ENCODE assay signal across 7 cellular contexts in genomic region chr11:45930031-45930794, GRCh38. TPM values are rescaled to one million over a fixed set of nuclear protein-coding genes. Genes with fewer than 3 reads are reported as not detected.
A peak's percentile ranks its signal among the peaks of the same experiment; 100 is the strongest.
DNase-seq lines count a peak whose midpoint lies in the region; ATAC-seq and TF ChIP-seq lines count a peak whose summit lies in the region.

No MANE protein-coding gene starts in this region.

- peaks cover 35% of the 10 kb centered on the region for H3F3A ChIP-seq in SU-DHL-6 (ENCODE audit: insufficient read depth)

- H3K4me1 ChIP-seq in transverse colon = peaks cover 7 to 14% (median 11%) of the 10 kb centered on the region in 4 donors

- no peaks in the 10 kb centered on the region for H3K9me2 ChIP-seq in SU-DHL-6 (replicated peaks; ENCODE audit: insufficient read depth, low read length)

- H3K9me3 ChIP-seq in SU-DHL-6 (ENCODE audit: insufficient read depth, low read length) = no peaks in the 10 kb centered on the region
- no peaks in the 10 kb centered on the region for H3K9me3 ChIP-seq in transverse colon

- in situ Hi-C loops in transverse colon (cut with MboI; ENCODE audit: low pct_ligation_motif_present in 1 of 4, low pct_unique_long_range_greater_than_20kb in 1 of 4, low sequenced_read_pairs in 3 of 4) = no loop called here

- H3K27me3 ChIP-seq in H7 (ENCODE audit: control insufficient read depth, insufficient read depth, low read length) (no peaks in the 10 kb centered on the region), SU-DHL-6 (ENCODE audit: low read length) (no peaks in the 10 kb centered on the region), transverse colon (no peaks in the 10 kb centered on the region)

- TF ChIP-seq CTCF in SU-DHL-6 (IDR thresholded peaks at IDR 0.05; ENCODE audit: insufficient read depth, low read length, poor library complexity, severe bottlenecking) (no peak), transverse colon (IDR thresholded peaks at IDR 0.05) (no peak)

- intact Hi-C loops in transverse colon (cut with DNase I; ENCODE audit: low total_unique reads) = no loop called here

- 0 out of 2 replicates have a peak, but pooled peaks cover 9% of the 10 kb centered on the region for H3K79me2 ChIP-seq in SU-DHL-6 (ENCODE audit: insufficient read depth, low read length)

- WGBS in transverse colon (ENCODE audit: low coverage in 1 of 2), 2 donors = 41 to 47% methylated on average over 2 to 14 of the region's 14 CpGs

- H3K4me3 ChIP-seq in H7 (ENCODE audit: insufficient read depth, low read depth, low read length) (no peak overlapping the region), SU-DHL-6 (ENCODE audit: insufficient read depth, low read length, poor library complexity, severe bottlenecking) (peak overlapping the region; percentile 39), transverse colon (no peak overlapping the region)

- H3K9ac ChIP-seq in SU-DHL-6 (ENCODE audit: low read length) = peak overlapping the region; percentile 62

- peak; percentile 66 for DNase-seq in H7
- peak; percentile 73 to 84 for DNase-seq in Kasumi-1 (lab: John Stamatoyannopoulos, UW)
- DNase-seq in transverse colon = peak; percentile 78
- DNase-seq in inferior parietal cortex (ENCODE audit: extremely low spot score) = no peak

- H4K20me1 ChIP-seq in SU-DHL-6 (ENCODE audit: low read depth, low read length) = no peaks in the 10 kb centered on the region

- H3K36me3 ChIP-seq in H7 (replicated peaks; ENCODE audit: control insufficient read depth, insufficient read depth, low read length) (peaks cover 16% of the 10 kb centered on the region), SU-DHL-6 (ENCODE audit: low read length) (no peaks in the 10 kb centered on the region), transverse colon (peaks cover 0 to 17% (median 8%) of the 10 kb centered on the region in 4 donors)

- no peak overlapping the region for H2AFZ ChIP-seq in SU-DHL-6 (ENCODE audit: low read depth, low read length, severe bottlenecking)

- no peak for TF ChIP-seq EP300 in transverse colon (IDR thresholded peaks at IDR 0.05; ENCODE audit: low read depth)

- H3K4me2 ChIP-seq in SU-DHL-6 (ENCODE audit: low read depth, low read length, poor library complexity, severe bottlenecking) = peak overlapping the region; percentile 93

- TF ChIP-seq POLR2A in transverse colon (IDR thresholded peaks at IDR 0.05) = no peak

- H3K27ac ChIP-seq in SU-DHL-6 (ENCODE audit: low read depth, low read length) = peak overlapping the region; percentile 89
- H3K27ac ChIP-seq in transverse colon = peak overlapping the region in 1 of 4 donors; percentile 4

- peak; percentile 88 for ATAC-seq in GM18861 (IDR thresholded peaks at IDR 0.05; ENCODE audit: unreplicated experiment)
- ATAC-seq in esophagus mucosa = peak; percentile 57

RNA-seq across cellular contexts. Expression of gene LARGE2, which starts 7.8 kb away (rescaled TPM):
- total RNA-seq in H7 (2014; rRNA removed; shearing (Covaris generic)) = 36.6 and 38.6 TPM in 2 replicates
- total RNA-seq in esophagus mucosa (30.4 TPM), transverse colon (1 to 10 TPM in 1 of 4 donors, under 1 TPM in 2, not detected in 1; 0.55 to 1.3 (median 0.60) TPM)

RNA-seq across cellular contexts. Expression of gene PEX16, which starts 12.5 kb away (rescaled TPM):
- 39.9 and 43.7 TPM in 2 replicates for total RNA-seq in H7 (2014; rRNA removed; shearing (Covaris generic))
- 22.6 TPM for total RNA-seq in esophagus mucosa
- 100 to 1,000 TPM in 1 of 4 donors, 10 to 100 TPM in 3; 31.3 to 111 (median 51.9) TPM for total RNA-seq in transverse colon

RNA-seq across cellular contexts. Expression of gene FREY1, which starts 23.1 kb away (rescaled TPM):
- 0.35 and 2.3 TPM in 2 replicates for total RNA-seq in H7 (2014; rRNA removed; shearing (Covaris generic))
- 0.56 TPM for total RNA-seq in esophagus mucosa
- total RNA-seq in transverse colon = 1 to 10 TPM in 1 of 4 donors, under 1 TPM in 1, not detected in 2; 0.82 to 2.7 TPM

RNA-seq across cellular contexts. Expression of gene MAPK8IP1, which starts 44.8 kb away (rescaled TPM):
- 10.4 and 15.3 TPM in 2 replicates for total RNA-seq in H7 (2014; rRNA removed; shearing (Covaris generic))
- total RNA-seq in esophagus mucosa = 1.1 TPM
- total RNA-seq in transverse colon = 10 to 100 TPM in 1 of 4 donors, 1 to 10 TPM in 3; 1.9 to 11.1 (median 2.6) TPM

Comparison
In these comparisons a context has a peak if more than half of its experiments do, and no peak if none do; other contexts are left out.
1. RNA of gene LARGE2, which starts 7.8 kb away (total RNA-seq): 36.6 to 38.6 TPM in H7 and 30.4 TPM in esophagus mucosa (single experiment); 0.55 to 1.3 TPM in transverse colon; every median in the first group is over 10 times any median in the second.